In the genomic region with DNA sequence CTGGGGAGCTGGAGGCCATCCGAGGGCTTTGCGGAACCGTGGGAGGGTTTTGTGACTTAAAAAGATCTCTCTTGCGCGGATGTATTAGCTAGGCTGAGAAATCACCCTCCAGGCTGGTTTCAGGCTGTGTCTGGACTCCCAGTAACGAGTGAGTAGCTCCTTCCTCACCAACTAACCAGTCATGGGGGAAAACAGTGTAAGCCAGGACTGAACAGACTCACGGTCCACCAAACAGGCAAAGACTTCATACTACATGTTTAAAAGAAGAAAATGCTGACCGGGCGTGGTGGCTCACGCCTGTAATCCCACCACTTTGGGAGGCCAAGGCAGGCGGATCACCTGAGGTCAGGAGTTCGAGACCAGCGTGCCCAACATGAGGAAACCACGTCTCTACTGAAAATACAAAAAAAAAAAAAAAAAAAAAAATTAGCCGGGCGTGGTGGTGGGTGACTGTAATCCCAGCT, we compare ENCODE assay signal across 8 cellular contexts. TPM values are rescaled to one million over a fixed set of nuclear protein-coding genes. Genes with fewer than 3 reads are reported as not detected.
DNase-seq lines count a peak whose midpoint lies in the region; ATAC-seq, FAIRE-seq and TF ChIP-seq lines count a peak whose summit lies in the region.

No MANE protein-coding gene starts in this region.

- H3K9ac ChIP-seq in kidney (ENCODE audit: low read length in 2 of 2): peak overlapping the region; percentile 91 to 97

- H3K4me1 ChIP-seq in kidney (ENCODE audit: control insufficient read depth in 1 of 2, insufficient read depth in 1 of 2, low read depth in 1 of 2, low read length in 2 of 2): peaks cover 7 to 13% of the 10 kb centered on the region in 2 donors

- H3K9me3 ChIP-seq in kidney (ENCODE audit: control insufficient read depth in 1 of 2, low read length in 2 of 2): no peaks in the 10 kb centered on the region

- H3K4me3 Mint-ChIP-seq in T-helper 1 cell treated with Interleukin-12 subunit alpha and Interleukin-12 subunit beta and Interleukin-4 antibody, amounts not matched to agents 30 μg/mL and 1 μg/mL, for 36 hours: peak overlapping the region; percentile 93

- peaks cover 29% of the 10 kb centered on the region for H3K4me1 Mint-ChIP-seq in T-helper 1 cell treated with Interleukin-12 subunit alpha and Interleukin-12 subunit beta and Interleukin-4 antibody, amounts not matched to agents 30 μg/mL and 1 μg/mL, for 36 hours (ENCODE audit: low read depth)

- H3K27ac ChIP-seq in adipose tissue (ENCODE audit: low read depth, low read length) (peak overlapping the region; percentile 30), kidney (ENCODE audit: low read depth in 2 of 2, low read length in 2 of 2) (peak overlapping the region; percentile 81 to 83), substantia nigra (ENCODE audit: low read depth, low read length, poor library complexity, severe bottlenecking) (peak overlapping the region; percentile 84)

- no peak for FAIRE-seq in kidney (lab: Jason Lieb, UNC)

- no peak for TF ChIP-seq CTCF in kidney (IDR thresholded peaks at IDR 0.05; ENCODE audit: borderline replicate concordance, extremely low read depth, insufficient read depth)

- intact Hi-C loops in kidney (cut with DNase I): no loop called here

- 37 to 46% (median 43%) methylated on average over 14 to 16 of the region's 16 CpGs for WGBS in adipose tissue, 3 donors

- DNase-seq in T-helper 1 cell (no peak), kidney (no peak), substantia nigra (lab: John Stamatoyannopoulos, UW) (no peak), GM19240 (ENCODE audit: insufficient read length, low spot score) (no peak)

- peak overlapping the region; percentile 99 for H3K27ac Mint-ChIP-seq in T-helper 1 cell treated with Interleukin-12 subunit alpha and Interleukin-12 subunit beta and Interleukin-4 antibody, amounts not matched to agents 30 μg/mL and 1 μg/mL, for 36 hours

- no peaks in the 10 kb centered on the region for H3K9me3 Mint-ChIP-seq in T-helper 1 cell treated with Interleukin-12 subunit alpha and Interleukin-12 subunit beta and Interleukin-4 antibody, amounts not matched to agents 30 μg/mL and 1 μg/mL, for 36 hours

- ATAC-seq in GM18861 (IDR thresholded peaks at IDR 0.05; ENCODE audit: unreplicated experiment) (no peak), HG02973 (IDR thresholded peaks at IDR 0.05; ENCODE audit: unreplicated experiment) (no peak)

- peaks cover 1 to 5% of the 10 kb centered on the region in 2 donors for H3K36me3 ChIP-seq in kidney (ENCODE audit: control insufficient read depth in 1 of 2, insufficient read depth in 2 of 2, low read length in 2 of 2)

- H3K4me3 ChIP-seq in kidney (ENCODE audit: low read length in 2 of 2): peak overlapping the region; percentile 92 to 94

- H3K27me3 Mint-ChIP-seq in T-helper 1 cell treated with Interleukin-12 subunit alpha and Interleukin-12 subunit beta and Interleukin-4 antibody, amounts not matched to agents 30 μg/mL and 1 μg/mL, for 36 hours (ENCODE audit: low read depth): no peaks in the 10 kb centered on the region

- H3K36me3 Mint-ChIP-seq in T-helper 1 cell treated with Interleukin-12 subunit alpha and Interleukin-12 subunit beta and Interleukin-4 antibody, amounts not matched to agents 30 μg/mL and 1 μg/mL, for 36 hours (ENCODE audit: low read depth): peaks cover 18% of the 10 kb centered on the region

RNA-seq across cellular contexts. Expression of a gene that starts 0.8 kb away (rescaled TPM):
- 10 to 100 TPM; 19.6 to 41.5 (median 35.0) TPM for polyA plus RNA-seq in adipose tissue
- total RNA-seq in kidney: 38.5 TPM
- 23.4 TPM for polyA plus RNA-seq in kidney (ENCODE audit: insufficient read depth, low read depth, low replicate concordance)

Comparison
In these comparisons a context has a peak if more than half of its experiments do, and no peak if none do; other contexts are left out.
1. H3K27ac ChIP-seq: peak in every context shown above with its lines; median percentile 84 in substantia nigra; 82 in kidney; 30 in adipose tissue.